Comparison of ENCODE assay signal across 1 cellular context in genomic region chr1:212610575-212610967, GRCh38.
TF ChIP-seq lines count a peak whose summit lies in the region.

No MANE protein-coding gene starts in this region.

TF ChIP-seq in H1, 55 proteins besides CTCF, POLR2A, EP300 and RAD21 (continued from another document):
- TF ChIP-seq ZNF274 (IDR thresholded peaks at IDR 0.05; ENCODE audit: borderline replicate concordance, extremely low read depth, low read length): no peak
- no peak for TF ChIP-seq SP1 (IDR thresholded peaks at IDR 0.05; ENCODE audit: low read depth, low read length)
- TF ChIP-seq TCF12 (IDR thresholded peaks at IDR 0.05; ENCODE audit: low read depth, low read length): no peak
- TF ChIP-seq TBP (IDR thresholded peaks at IDR 0.05; ENCODE audit: low read depth, low read length): no peak
- TF ChIP-seq TAF7 (optimal IDR thresholded peaks at IDR 0.05; ENCODE audit: borderline replicate concordance, low read depth, low read length): no peak
- TF ChIP-seq SRF (IDR thresholded peaks at IDR 0.05; ENCODE audit: low read depth, low read length): no peak
- no peak for TF ChIP-seq EZH2 (IDR thresholded peaks at IDR 0.05; ENCODE audit: low read depth, low read length, severe bottlenecking)
TF ChIP-seq in H1: peak in this region for 0.
